ENCODE assay signal across 16 cellular contexts in genomic region chr12:57004651-57005050, GRCh38. TPM values are rescaled to one million over a fixed set of nuclear protein-coding genes. Genes with fewer than 3 reads are reported as not detected.
DNase-seq lines count a peak whose midpoint lies in the region; ATAC-seq and TF ChIP-seq lines count a peak whose summit lies in the region.
"Had no signal": no experiment of that assay in that cellular context is flagged by ENCODE, and none has a peak within 500 bp of the region (broad histone marks: within the 10 kb centered on the region; RNA-seq: fewer than 3 reads in every experiment).

No MANE protein-coding gene starts in this region.

- H3K4ac ChIP-seq in H9 (ENCODE audit: low read depth, low read length) = no peak overlapping the region

- H3K4me1 ChIP-seq in H9 (ENCODE audit: insufficient read depth, low read length) (0 out of 2 replicates have a peak, but pooled peaks cover 3% of the 10 kb centered on the region), osteoblast (ENCODE audit: insufficient read depth, low read length) (peaks cover 26% of the 10 kb centered on the region)

- H3K4me2 ChIP-seq in H9 (ENCODE audit: insufficient read depth, insufficient read length, low read length) (no peak overlapping the region), osteoblast (ENCODE audit: insufficient read depth, low read length) (no peak overlapping the region)

- no peak overlapping the region for H3K56ac ChIP-seq in H9 (ENCODE audit: insufficient read length, low read depth, low read length)

- H3K9me3 ChIP-seq in H9 (ENCODE audit: control insufficient read depth, low read depth, low read length) (no peaks in the 10 kb centered on the region), osteoblast (ENCODE audit: low read depth, low read length) (no peaks in the 10 kb centered on the region)
- H3K9me3 ChIP-seq: thyroid gland had no signal

- no peak overlapping the region for H2BK120ac ChIP-seq in H9 (ENCODE audit: low read depth, low read length, poor library complexity, severe bottlenecking)

- H3K18ac ChIP-seq in H9 (ENCODE audit: insufficient read length, low read depth, low read length) = no peak overlapping the region

- H3K4me1 Mint-ChIP-seq in T-helper 2 cell treated with Interferon-gamma antibody and Interleukin-4, amounts not matched to agents 5 μg/mL and 100 μg/mL, for 36 hours (ENCODE audit: low read depth) = peaks cover 49% of the 10 kb centered on the region
- H3K4me1 Mint-ChIP-seq in H9 (peaks cover 29 to 35% of the 10 kb centered on the region in 2 experiments), natural killer cell (peaks cover 27 to 44% of the 10 kb centered on the region in 2 donors)
- H3K4me1 Mint-ChIP-seq in activated CD8-positive, alpha-beta T cell treated with anti-CD3 and anti-CD28 coated beads, Interleukin-2, amount 10 ng/mL, durations not matched to agents 7 days and 5 days (ENCODE audit: low read depth) = peaks cover 63% of the 10 kb centered on the region

- H3K9me3 Mint-ChIP-seq in T-helper 2 cell treated with Interferon-gamma antibody and Interleukin-4, amounts not matched to agents 5 μg/mL and 100 μg/mL, for 36 hours = no peaks in the 10 kb centered on the region
- no peaks in the 10 kb centered on the region for H3K9me3 Mint-ChIP-seq in H9
- H3K9me3 Mint-ChIP-seq in activated CD8-positive, alpha-beta T cell treated with anti-CD3 and anti-CD28 coated beads, Interleukin-2, amount 10 ng/mL, durations not matched to agents 7 days and 5 days (ENCODE audit: insufficient read depth) = no peaks in the 10 kb centered on the region
- H3K9me3 Mint-ChIP-seq in natural killer cell = no peaks in the 10 kb centered on the region

- H3K9ac ChIP-seq in H9 (ENCODE audit: extremely low read depth, insufficient read length, low read length) = no peak overlapping the region

- H2BK15ac ChIP-seq in H9 (ENCODE audit: low read depth, low read length) = no peak overlapping the region

- no peak overlapping the region for H3K27ac Mint-ChIP-seq in T-helper 2 cell treated with Interferon-gamma antibody and Interleukin-4, amounts not matched to agents 5 μg/mL and 100 μg/mL, for 36 hours
- H3K27ac Mint-ChIP-seq in H9 (no peak overlapping the region), natural killer cell (no peak overlapping the region)
- no peak overlapping the region for H3K27ac Mint-ChIP-seq in activated CD8-positive, alpha-beta T cell treated with anti-CD3 and anti-CD28 coated beads, Interleukin-2, amount 10 ng/mL, durations not matched to agents 7 days and 5 days

- H3K23ac ChIP-seq in H9 (ENCODE audit: insufficient read length, low read depth, low read length) = no peak overlapping the region

- H4K91ac ChIP-seq in H9 (ENCODE audit: insufficient read length, low read depth, low read length) = no peak overlapping the region

- H3K79me2 ChIP-seq in H9 (ENCODE audit: insufficient read depth, low read length) (peaks cover 3% of the 10 kb centered on the region; the same call in 1 of the 2 replicates), osteoblast (ENCODE audit: insufficient read depth, low read length) (peaks cover 42% of the 10 kb centered on the region)

- H3K79me1 ChIP-seq in H9 (ENCODE audit: insufficient read depth, low read depth, low read length, poor library complexity, severe bottlenecking) = peaks cover 14% of the 10 kb centered on the region

- peaks cover 26% of the 10 kb centered on the region for H3K36me3 ChIP-seq in osteoblast (ENCODE audit: insufficient read depth, low read length)

- no peak overlapping the region for H3K4me3 ChIP-seq in osteoblast (ENCODE audit: insufficient read depth, low read length)
- H3K4me3 ChIP-seq: thyroid gland had no signal

- no peak overlapping the region for H3K14ac ChIP-seq in H9 (ENCODE audit: insufficient read depth, low read length)

- no peak overlapping the region for H2AK5ac ChIP-seq in H9 (ENCODE audit: insufficient read length, low read length)

- no peak overlapping the region for H2BK20ac ChIP-seq in H9 (ENCODE audit: low read depth, low read length, poor library complexity, severe bottlenecking)

- no peaks in the 10 kb centered on the region for H4K20me1 ChIP-seq in H9 (ENCODE audit: control insufficient read depth, insufficient read depth, insufficient read length)
- H4K20me1 ChIP-seq in osteoblast (ENCODE audit: insufficient read depth, low read length) = peaks cover 25% of the 10 kb centered on the region

- TF ChIP-seq CTCF in H9 (conservative IDR thresholded peaks at IDR 0.05) (no peak), natural killer cell (IDR thresholded peaks at IDR 0.05) (no peak), osteoblast (IDR thresholded peaks at IDR 0.05; ENCODE audit: extremely low read depth, low read depth, low read length) (no peak)

- no peaks in the 10 kb centered on the region for H3K23me2 ChIP-seq in H9 (ENCODE audit: insufficient read length, low read depth, low read length, poor library complexity, severe bottlenecking)

- H3K27ac ChIP-seq in H9 (ENCODE audit: insufficient read length, low read depth, low read length) (no peak overlapping the region), osteoblast (ENCODE audit: low read depth, low read length) (no peak overlapping the region)
- H3K27ac ChIP-seq: coronary artery, thyroid gland had no signal

- no CpG with 5 or more reads among the region's 6 CpGs for WGBS in H9 (ENCODE audit: extremely low coverage, insufficient read length, low lambda C conversion rate)

- intact Hi-C loops in natural killer cell (cut with micrococcal nuclease) = no loop called here

- no peak for DNase-seq in T-helper 2 cell treated with Interferon-gamma antibody and Interleukin-4, amounts not matched to agents 5 μg/mL and 100 μg/mL, for 36 hours (ENCODE audit: low spot score)
- DNase-seq in T-helper 2 cell = no peak
- DNase-seq in H9 = no peak
- no peak for DNase-seq in activated CD8-positive, alpha-beta T cell treated with anti-CD3 and anti-CD28 coated beads, Interleukin-2, amount 10 ng/mL, durations not matched to agents 7 days and 5 days
- no peak for DNase-seq in natural killer cell
- DNase-seq in osteoblast (ENCODE audit: insufficient read length, low spot score, missing footprints) = no peak
- no peak for DNase-seq in NCI-H146 treated with DMSO at 0.1 percent for 48 hours (lab: John Stamatoyannopoulos, UW; ENCODE audit: unreplicated experiment)
- DNase-seq: activated CD4-positive, alpha-beta T cell treated with anti-CD3 and anti-CD28 coated beads, Interleukin-2, amount 50 U/mL, for 4 hours; HCEC 1CT; mesendoderm; MV-4-11; NCI-H226; stimulated activated CD4-positive, alpha-beta T cell treated with anti-CD3 and anti-CD28 coated beads, Interleukin-15, amount 100 ng/mL, for 24 hours; thyroid gland had no signal

- no peak overlapping the region for H3T11ph ChIP-seq in H9 (ENCODE audit: low read length)

- H3K27me3 ChIP-seq in H9 (ENCODE audit: insufficient read depth, low read length) = no peaks in the 10 kb centered on the region
- H3K27me3 ChIP-seq in osteoblast (ENCODE audit: insufficient read depth, low read length) = no peaks in the 10 kb centered on the region
- H3K27me3 ChIP-seq: thyroid gland had no signal

- H2BK5ac ChIP-seq in H9 (ENCODE audit: insufficient read length, low read length) = no peak overlapping the region

- H2AFZ ChIP-seq in H9 (ENCODE audit: low read length) (no peak overlapping the region), osteoblast (ENCODE audit: low read length) (no peak overlapping the region)

- ATAC-seq in activated CD8-positive, alpha-beta T cell treated with anti-CD3 and anti-CD28 coated beads, Interleukin-2, amount 10 ng/mL, durations not matched to agents 7 days and 5 days = no peak
- no peak for ATAC-seq in natural killer cell
- no peak for ATAC-seq in esophagus mucosa

- no peak overlapping the region for H4K8ac ChIP-seq in H9 (replicated peaks; ENCODE audit: insufficient read length, low read depth, low read length)

- peak overlapping the region; percentile 92 for H3K4me3 Mint-ChIP-seq in T-helper 2 cell treated with Interferon-gamma antibody and Interleukin-4, amounts not matched to agents 5 μg/mL and 100 μg/mL, for 36 hours
- peak overlapping the region; percentile 91 to 93; a peak in 4 of 5 replicates for H3K4me3 Mint-ChIP-seq in H9
- peak overlapping the region; percentile 95 for H3K4me3 Mint-ChIP-seq in activated CD8-positive, alpha-beta T cell treated with anti-CD3 and anti-CD28 coated beads, Interleukin-2, amount 10 ng/mL, durations not matched to agents 7 days and 5 days
- H3K4me3 Mint-ChIP-seq in natural killer cell = peak overlapping the region; percentile 91

- peaks cover 42% of the 10 kb centered on the region for H3K36me3 Mint-ChIP-seq in T-helper 2 cell treated with Interferon-gamma antibody and Interleukin-4, amounts not matched to agents 5 μg/mL and 100 μg/mL, for 36 hours (ENCODE audit: low read depth)
- peaks cover 25 to 50% (median 48%) of the 10 kb centered on the region in 3 experiments; a peak in 6 of 7 replicates for H3K36me3 Mint-ChIP-seq in H9 (ENCODE audit: insufficient read depth in 1 of 3, low read depth in 3 of 3)
- peaks cover 39% of the 10 kb centered on the region for H3K36me3 Mint-ChIP-seq in activated CD8-positive, alpha-beta T cell treated with anti-CD3 and anti-CD28 coated beads, Interleukin-2, amount 10 ng/mL, durations not matched to agents 7 days and 5 days (ENCODE audit: low read depth)
- no peaks in the 10 kb centered on the region for H3K36me3 Mint-ChIP-seq in natural killer cell

- no peak overlapping the region for H4K5ac ChIP-seq in H9 (ENCODE audit: insufficient read length, low read depth, low read length)

- H2BK12ac ChIP-seq in H9 (ENCODE audit: insufficient read length, low read depth, low read length) = no peak overlapping the region

- CTCF ChIA-PET in activated CD8-positive, alpha-beta T cell treated with anti-CD3 and anti-CD28 coated beads, Interleukin-2, amount 10 ng/mL, durations not matched to agents 7 days and 5 days (lab: Charles Lee) = interaction anchor here (0.7 to 11.2 kb wide), 19 partner anchors 8 to 279 kb away, joined by 3 to 213 read pairs (median 4); partner anchors contain the start of genes HSD17B6, NACA, NEMP1 and PRIM1

- POLR2A ChIA-PET in activated CD8-positive, alpha-beta T cell treated with anti-CD3 and anti-CD28 coated beads, Interleukin-2, amount 10 ng/mL, durations not matched to agents 7 days and 5 days (lab: Charles Lee) = interaction anchor here (1.0 kb wide), 1 partner anchor 74 kb away, joined by 4 read pairs; the partner anchor contains the start of gene NEMP1

- H3K27me3 Mint-ChIP-seq in T-helper 2 cell treated with Interferon-gamma antibody and Interleukin-4, amounts not matched to agents 5 μg/mL and 100 μg/mL, for 36 hours (ENCODE audit: low read depth) = no peaks in the 10 kb centered on the region
- H3K27me3 Mint-ChIP-seq in H9 (ENCODE audit: low read depth) (no peaks in the 10 kb centered on the region; the same call in 1 of the 2 replicates), natural killer cell (ENCODE audit: low read depth in 2 of 2) (no peaks in the 10 kb centered on the region)
- H3K27me3 Mint-ChIP-seq in activated CD8-positive, alpha-beta T cell treated with anti-CD3 and anti-CD28 coated beads, Interleukin-2, amount 10 ng/mL, durations not matched to agents 7 days and 5 days (ENCODE audit: low read depth) = no peaks in the 10 kb centered on the region

RNA-seq across cellular contexts. Expression of gene ZBTB39, which starts 1.7 kb away (rescaled TPM):
- total RNA-seq in H9 (2021) = 30.3 and 31.2 TPM in 2 replicates
- total RNA-seq in activated CD8-positive, alpha-beta T cell treated with anti-CD3 and anti-CD28 coated beads, Interleukin-2, amount 10 ng/mL, durations not matched to agents 7 days and 5 days = 1 to 10 TPM; 7.7 to 8.2 TPM
- 10 to 100 TPM in 2 of 3 donors, 1 to 10 TPM in 1; 9.5 to 17.6 (median 12.5) TPM for total RNA-seq in natural killer cell
- total RNA-seq in esophagus mucosa = 2.6 TPM
- 4.4 and 4.7 TPM in 2 replicates for total RNA-seq in osteoblast

RNA-seq across cellular contexts. Expression of gene TAC3, which starts 11.7 kb away (rescaled TPM):
- total RNA-seq in H9 (2021) (4.4 and 6.2 TPM in 2 replicates), natural killer cell (not detected), esophagus mucosa (not detected), osteoblast (not detected in 2 replicates)
- not detected for total RNA-seq in activated CD8-positive, alpha-beta T cell treated with anti-CD3 and anti-CD28 coated beads, Interleukin-2, amount 10 ng/mL, durations not matched to agents 7 days and 5 days
- total RNA-seq: thyroid gland had no signal

RNA-seq across cellular contexts. Expression of gene MYO1A, which starts 45.3 kb away (rescaled TPM):
- total RNA-seq in H9 (2021) (0.26 TPM in 1 of 2 replicates, not detected in the other), natural killer cell (1 to 10 TPM in 1 of 3 donors, not detected in 2; 1.1 TPM), esophagus mucosa (0.52 TPM), osteoblast (under 0.01 TPM in 1 of 2 replicates, not detected in the other)
- total RNA-seq in activated CD8-positive, alpha-beta T cell treated with anti-CD3 and anti-CD28 coated beads, Interleukin-2, amount 10 ng/mL, durations not matched to agents 7 days and 5 days = 1 to 10 TPM; 1.3 to 1.4 TPM
- total RNA-seq: thyroid gland had no signal

RNA-seq across cellular contexts. Expression of gene RDH16, which starts 47.2 kb away (rescaled TPM):
- total RNA-seq in H9 (2021) = 0.31 and 0.39 TPM in 2 replicates
- under 1 TPM; 0.18 to 0.37 TPM for total RNA-seq in activated CD8-positive, alpha-beta T cell treated with anti-CD3 and anti-CD28 coated beads, Interleukin-2, amount 10 ng/mL, durations not matched to agents 7 days and 5 days
- total RNA-seq in natural killer cell = 1 to 10 TPM; 1.3 to 2.3 (median 1.6) TPM
- total RNA-seq in esophagus mucosa = 2.4 TPM
- total RNA-seq in osteoblast = under 0.01 TPM in 2 replicates
